Comparison of ENCODE assay signal across 8 cellular contexts in genomic region chr15:22949074-22949547, GRCh38. TPM values are rescaled to one million over a fixed set of nuclear protein-coding genes. Genes with fewer than 3 reads are reported as not detected.
DNase-seq lines count a peak whose midpoint lies in the region; ATAC-seq and TF ChIP-seq lines count a peak whose summit lies in the region.

No MANE protein-coding gene starts in this region.

- TF ChIP-seq POLR2A in gastroesophageal sphincter (IDR thresholded peaks at IDR 0.05): no peak

- peak overlapping the region in 3 of 4 donors; percentile 4 to 56 (median 36) for H3K27ac ChIP-seq in gastroesophageal sphincter

- WGBS in gastroesophageal sphincter (ENCODE audit: low coverage in 1 of 2), 2 donors: 31 to 68% methylated on average over 4 to 18 of the region's 21 CpGs

- H3K4me1 ChIP-seq in gastroesophageal sphincter: peaks cover 0 to 82% (median 35%) of the 10 kb centered on the region in 3 donors

- H3K27me3 ChIP-seq in gastroesophageal sphincter: no peaks in the 10 kb centered on the region

- peaks cover 0 to 33% of the 10 kb centered on the region in 2 donors for H3K36me3 ChIP-seq in gastroesophageal sphincter

- no peaks in the 10 kb centered on the region for H3K9me3 ChIP-seq in gastroesophageal sphincter

- TF ChIP-seq CTCF in gastroesophageal sphincter (IDR thresholded peaks at IDR 0.05): no peak

- peak; percentile 21 to 32 for DNase-seq in activated CD4-positive, alpha-beta T cell treated with anti-CD3 and anti-CD28 coated beads, Interleukin-2, amount 50 U/mL, for 48 hours
- DNase-seq in activated CD4-positive, alpha-beta T cell treated with anti-CD3 and anti-CD28 coated beads for 4 hours: no peak
- peak; percentile 86 for DNase-seq in UCSD-AML1 (lab: John Stamatoyannopoulos, UW; ENCODE audit: unreplicated experiment)
- DNase-seq in renal cortical epithelial cell (ENCODE audit: low read depth): peak; percentile 76
- no peak for DNase-seq in SW 1271 (lab: John Stamatoyannopoulos, UW)
- DNase-seq in activated gamma-delta T cell treated with Interleukin-2 at 50 U/mL for 16 hours: no peak

- H3K4me3 ChIP-seq in gastroesophageal sphincter: no peak overlapping the region

- no peak for TF ChIP-seq EP300 in gastroesophageal sphincter (IDR thresholded peaks at IDR 0.05)

- ATAC-seq in HG02970 (IDR thresholded peaks at IDR 0.05; ENCODE audit: low FRiP score, unreplicated experiment) (peak; percentile 70), gastroesophageal sphincter (peak; percentile 79)

RNA-seq across cellular contexts. Expression of gene CYFIP1, which starts 31.1 kb away (rescaled TPM):
- total RNA-seq in gastroesophageal sphincter: 100 to 1,000 TPM in 2 of 4 donors, 10 to 100 TPM in 2; 82.3 to 116 (median 101) TPM
- total RNA-seq in renal cortical epithelial cell: 147 and 171 TPM in 2 replicates

Comparison
In these comparisons a context has a peak if more than half of its experiments do, and no peak if none do; other contexts are left out.
1. DNase-seq: peak in activated CD4-positive, alpha-beta T cell treated with anti-CD3 and anti-CD28 coated beads, Interleukin-2, amount 50 U/mL, for 48 hours (2 of 2), UCSD-AML1 (single experiment) and renal cortical epithelial cell (single experiment); none in activated CD4-positive, alpha-beta T cell treated with anti-CD3 and anti-CD28 coated beads for 4 hours (0 of 2), SW 1271 (0 of 2) and activated gamma-delta T cell treated with Interleukin-2 at 50 U/mL for 16 hours (single experiment).